16 cellular contexts compared by ENCODE assay signal in genomic region chr20:53565254-53565653, GRCh38.
"Had no signal": no experiment of that assay in that cellular context is flagged by ENCODE, and none has a peak within 500 bp of the region (broad histone marks: within the 10 kb centered on the region; RNA-seq: fewer than 3 reads in every experiment).

No MANE protein-coding gene starts in this region.

- DNase-seq: activated B cell treated with CpG ODN at 0.5 μM for 24 hours; activated CD4-positive, alpha-beta T cell treated with anti-CD3 and anti-CD28 coated beads for 48 hours; activated gamma-delta T cell treated with Interleukin-2 at 50 U/mL for 16 hours; effector memory CD4-positive, alpha-beta T cell; gastrocnemius medialis; heart right ventricle; left colon; ovary; thyroid gland had no signal

- H3K36me3 ChIP-seq: breast epithelium, ovary had no signal

- H3K4me3 Mint-ChIP-seq: activated B cell treated with CpG ODN at 0.5 μM for 24 hours; dendritic cell treated with granulocyte-macrophage colony-stimulating factor and Interleukin-4, amounts not matched to agents 40 ng/mL and 50 ng/mL, for 4 days; mesothelial cell of epicardium; neural crest cell had no signal

- H3K27ac Mint-ChIP-seq: activated B cell treated with CpG ODN at 0.5 μM for 24 hours; dendritic cell treated with granulocyte-macrophage colony-stimulating factor and Interleukin-4, amounts not matched to agents 40 ng/mL and 50 ng/mL, for 4 days; mesothelial cell of epicardium had no signal

- H3K27me3 ChIP-seq: ascending aorta, breast epithelium, gastrocnemius medialis, heart right ventricle, ovary, thyroid gland had no signal

- H3K4me3 ChIP-seq: ascending aorta, breast epithelium, gastrocnemius medialis, heart right ventricle, lung, ovary, thyroid gland had no signal

- H3K27me3 Mint-ChIP-seq: activated B cell treated with CpG ODN at 0.5 μM for 24 hours; dendritic cell treated with granulocyte-macrophage colony-stimulating factor and Interleukin-4, amounts not matched to agents 40 ng/mL and 50 ng/mL, for 4 days had no signal

- H3K9me3 Mint-ChIP-seq: activated B cell treated with CpG ODN at 0.5 μM for 24 hours; dendritic cell treated with granulocyte-macrophage colony-stimulating factor and Interleukin-4, amounts not matched to agents 40 ng/mL and 50 ng/mL, for 4 days; mesothelial cell of epicardium; neural crest cell had no signal

- H3K4me1 ChIP-seq: ascending aorta, breast epithelium, gastrocnemius medialis had no signal

- H3K27ac ChIP-seq: ascending aorta, breast epithelium, gastrocnemius medialis, heart right ventricle, ovary, thyroid gland had no signal

- ATAC-seq: gastrocnemius medialis, heart right ventricle, left colon, sciatic nerve had no signal

- H3K4me1 Mint-ChIP-seq: neural crest cell had no signal
